ENCODE assay signal across 1 cellular context in the genomic region with DNA sequence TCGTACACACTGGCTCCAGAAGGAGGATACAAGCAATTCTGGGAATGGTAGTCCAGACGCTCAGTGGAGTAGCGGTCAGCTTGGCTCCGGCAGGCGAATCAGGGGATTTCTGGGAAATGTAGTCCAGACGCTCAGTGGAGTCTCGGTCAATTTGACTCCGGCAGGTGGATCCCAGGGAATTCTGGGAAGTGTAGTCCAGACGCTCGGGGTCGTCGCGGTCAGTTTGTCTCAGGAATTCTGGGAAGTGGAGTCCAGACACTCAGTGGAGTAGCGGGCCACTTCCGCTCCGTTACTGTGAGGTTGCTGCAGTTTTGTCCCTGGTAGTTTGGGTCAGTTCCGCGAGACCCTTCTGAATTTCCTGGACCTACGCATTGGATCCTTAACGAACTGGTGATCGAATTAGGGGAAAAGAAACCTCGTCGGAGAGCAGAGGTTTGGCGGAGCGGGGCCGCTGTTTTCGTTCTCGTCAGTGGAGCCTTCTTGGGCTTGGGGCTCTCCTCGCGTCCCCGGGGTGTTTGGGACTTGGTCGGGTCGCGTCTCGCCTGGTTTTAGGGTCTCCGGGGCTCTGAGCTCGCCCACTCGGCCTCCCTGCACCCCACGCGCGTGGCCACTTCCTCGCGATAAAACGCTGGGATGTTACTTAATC.
TF ChIP-seq lines count a peak whose summit lies in the region.

TSS of gene ZNF225 (plus strand) at position 262 of the 646 bp plus-strand sequence. CDS start 2,429 bp downstream, outside the sequence.

TF ChIP-seq in HepG2, 621 proteins besides CTCF, POLR2A, EP300 and RAD21 (continued from another document and continues in another):
- 0 out of 2 replicates have a peak, but pooled peaks have one; percentile 27 for TF ChIP-seq MEIS2 (CRISPR knock-in tag; IDR thresholded peaks at IDR 0.05)
- no peak for TF ChIP-seq ZNF101 (CRISPR knock-in tag; IDR thresholded peaks at IDR 0.05; ENCODE audit: borderline replicate concordance, low read depth)
- no peak for TF ChIP-seq ZBTB43 (CRISPR knock-in tag; conservative IDR thresholded peaks at IDR 0.05)
- 0 out of 2 replicates have a peak, but pooled peaks have one; percentile 21 for TF ChIP-seq HINFP (CRISPR knock-in tag; IDR thresholded peaks at IDR 0.05; ENCODE audit: low read depth)
- TF ChIP-seq BCL6 (CRISPR knock-in tag; IDR thresholded peaks at IDR 0.05) = 0 out of 2 replicates have a peak, but pooled peaks have one; percentile 35
- no peak for TF ChIP-seq ZNF841 (CRISPR knock-in tag; IDR thresholded peaks at IDR 0.05; ENCODE audit: borderline replicate concordance)
- no peak for TF ChIP-seq HOXA5 (CRISPR knock-in tag; IDR thresholded peaks at IDR 0.05)
- no peak for TF ChIP-seq SNAI1 (CRISPR knock-in tag; IDR thresholded peaks at IDR 0.05; ENCODE audit: borderline replicate concordance)
- peak in 1 of 2 experiments; percentile 67; a peak in 1 of 4 replicates for TF ChIP-seq KLF16 (CRISPR knock-in tag; IDR thresholded peaks at IDR 0.05)
- TF ChIP-seq, protein P1, sequence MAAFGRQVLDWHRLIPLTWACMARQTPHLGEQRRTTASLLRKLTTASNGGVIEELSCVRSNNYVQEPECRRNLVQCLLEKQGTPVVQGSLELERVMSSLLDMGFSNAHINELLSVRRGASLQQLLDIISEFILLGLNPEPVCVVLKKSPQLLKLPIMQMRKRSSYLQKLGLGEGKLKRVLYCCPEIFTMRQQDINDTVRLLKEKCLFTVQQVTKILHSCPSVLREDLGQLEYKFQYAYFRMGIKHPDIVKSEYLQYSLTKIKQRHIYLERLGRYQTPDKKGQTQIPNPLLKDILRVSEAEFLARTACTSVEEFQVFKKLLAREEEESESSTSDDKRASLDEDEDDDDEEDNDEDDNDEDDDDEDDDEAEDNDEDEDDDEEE (CRISPR knock-in tag; IDR thresholded peaks at IDR 0.05) = no peak
- no peak for TF ChIP-seq NR1H2 (CRISPR knock-in tag; IDR thresholded peaks at IDR 0.05; ENCODE audit: borderline replicate concordance, low read depth)
- no peak for TF ChIP-seq ZBTB44 (CRISPR knock-in tag; IDR thresholded peaks at IDR 0.05)
- TF ChIP-seq ZNF678 (CRISPR knock-in tag; IDR thresholded peaks at IDR 0.05) = no peak
- TF ChIP-seq HMG20A (CRISPR knock-in tag; IDR thresholded peaks at IDR 0.05; ENCODE audit: borderline replicate concordance) = no peak; the same call in 1 of the 2 replicates
- TF ChIP-seq ATF7-NPFF (CRISPR knock-in tag; IDR thresholded peaks at IDR 0.05; ENCODE audit: low read depth) = no peak
- peak; percentile 84; the same call in 1 of the 2 replicates for TF ChIP-seq HOXA3 (CRISPR knock-in tag; IDR thresholded peaks at IDR 0.05)
- no peak for TF ChIP-seq ZSCAN30 (CRISPR knock-in tag; IDR thresholded peaks at IDR 0.05)
- TF ChIP-seq PLSCR1 (CRISPR knock-in tag; IDR thresholded peaks at IDR 0.05; ENCODE audit: borderline replicate concordance) = no peak
- TF ChIP-seq E2F1 (CRISPR knock-in tag; IDR thresholded peaks at IDR 0.05) = 0 out of 2 replicates have a peak, but pooled peaks have one; percentile 51
- TF ChIP-seq RELA (CRISPR knock-in tag; IDR thresholded peaks at IDR 0.05) = no peak
- TF ChIP-seq, protein P2, sequence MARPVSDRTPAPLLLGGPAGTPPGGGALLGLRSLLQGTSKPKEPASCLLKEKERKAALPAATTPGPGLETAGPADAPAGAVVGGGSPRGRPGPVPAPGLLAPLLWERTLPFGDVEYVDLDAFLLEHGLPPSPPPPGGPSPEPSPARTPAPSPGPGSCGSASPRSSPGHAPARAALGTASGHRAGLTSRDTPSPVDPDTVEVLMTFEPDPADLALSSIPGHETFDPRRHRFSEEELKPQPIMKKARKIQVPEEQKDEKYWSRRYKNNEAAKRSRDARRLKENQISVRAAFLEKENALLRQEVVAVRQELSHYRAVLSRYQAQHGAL (CRISPR knock-in tag; IDR thresholded peaks at IDR 0.05; ENCODE audit: not compliant biosample characterization) = no peak
- TF ChIP-seq, protein P3, sequence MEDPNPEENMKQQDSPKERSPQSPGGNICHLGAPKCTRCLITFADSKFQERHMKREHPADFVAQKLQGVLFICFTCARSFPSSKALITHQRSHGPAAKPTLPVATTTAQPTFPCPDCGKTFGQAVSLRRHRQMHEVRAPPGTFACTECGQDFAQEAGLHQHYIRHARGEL (CRISPR knock-in tag; IDR thresholded peaks at IDR 0.05) = no peak
- TF ChIP-seq, protein P4, sequence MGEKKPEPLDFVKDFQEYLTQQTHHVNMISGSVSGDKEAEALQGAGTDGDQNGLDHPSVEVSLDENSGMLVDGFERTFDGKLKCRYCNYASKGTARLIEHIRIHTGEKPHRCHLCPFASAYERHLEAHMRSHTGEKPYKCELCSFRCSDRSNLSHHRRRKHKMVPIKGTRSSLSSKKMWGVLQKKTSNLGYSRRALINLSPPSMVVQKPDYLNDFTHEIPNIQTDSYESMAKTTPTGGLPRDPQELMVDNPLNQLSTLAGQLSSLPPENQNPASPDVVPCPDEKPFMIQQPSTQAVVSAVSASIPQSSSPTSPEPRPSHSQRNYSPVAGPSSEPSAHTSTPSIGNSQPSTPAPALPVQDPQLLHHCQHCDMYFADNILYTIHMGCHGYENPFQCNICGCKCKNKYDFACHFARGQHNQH (CRISPR knock-in tag; IDR thresholded peaks at IDR 0.05) = peak; percentile 75
- 0 out of 2 replicates have a peak, but pooled peaks have one; percentile 20 for TF ChIP-seq ISL2 (CRISPR knock-in tag; IDR thresholded peaks at IDR 0.05)
- TF ChIP-seq ETV6 (CRISPR knock-in tag; conservative IDR thresholded peaks at IDR 0.05) = no peak
- TF ChIP-seq NR2C2 (CRISPR knock-in tag; IDR thresholded peaks at IDR 0.05; ENCODE audit: borderline replicate concordance) = peak; percentile 99
- TF ChIP-seq TRAFD1 (CRISPR knock-in tag; IDR thresholded peaks at IDR 0.05; ENCODE audit: borderline replicate concordance) = no peak
- peak; percentile 23; the same call in 1 of the 2 replicates for TF ChIP-seq ZNF879 (CRISPR knock-in tag; IDR thresholded peaks at IDR 0.05)
- no peak for TF ChIP-seq ZBTB7A (CRISPR knock-in tag; IDR thresholded peaks at IDR 0.05)
- no peak for TF ChIP-seq HOXA7 (CRISPR knock-in tag; IDR thresholded peaks at IDR 0.05)
- no peak for TF ChIP-seq NRL (CRISPR knock-in tag; IDR thresholded peaks at IDR 0.05; ENCODE audit: borderline replicate concordance)
- peak; percentile 75; the same call in 1 of the 2 replicates for TF ChIP-seq REPIN1 (CRISPR knock-in tag; IDR thresholded peaks at IDR 0.05; ENCODE audit: borderline replicate concordance, low read depth)
- no peak for TF ChIP-seq PAX8 (CRISPR knock-in tag; IDR thresholded peaks at IDR 0.05; ENCODE audit: borderline replicate concordance)
- peak; percentile 19 for TF ChIP-seq SKI (IDR thresholded peaks at IDR 0.05; ENCODE audit: partially characterized antibody)
- TF ChIP-seq MIXL1 (CRISPR knock-in tag; IDR thresholded peaks at IDR 0.05) = peak; percentile 74
- no peak for TF ChIP-seq PBX3 (CRISPR knock-in tag; IDR thresholded peaks at IDR 0.05; ENCODE audit: borderline replicate concordance)
- no peak; the same call in 1 of the 2 replicates for TF ChIP-seq GFI1 (CRISPR knock-in tag; IDR thresholded peaks at IDR 0.05; ENCODE audit: borderline replicate concordance)
- TF ChIP-seq, protein P5, sequence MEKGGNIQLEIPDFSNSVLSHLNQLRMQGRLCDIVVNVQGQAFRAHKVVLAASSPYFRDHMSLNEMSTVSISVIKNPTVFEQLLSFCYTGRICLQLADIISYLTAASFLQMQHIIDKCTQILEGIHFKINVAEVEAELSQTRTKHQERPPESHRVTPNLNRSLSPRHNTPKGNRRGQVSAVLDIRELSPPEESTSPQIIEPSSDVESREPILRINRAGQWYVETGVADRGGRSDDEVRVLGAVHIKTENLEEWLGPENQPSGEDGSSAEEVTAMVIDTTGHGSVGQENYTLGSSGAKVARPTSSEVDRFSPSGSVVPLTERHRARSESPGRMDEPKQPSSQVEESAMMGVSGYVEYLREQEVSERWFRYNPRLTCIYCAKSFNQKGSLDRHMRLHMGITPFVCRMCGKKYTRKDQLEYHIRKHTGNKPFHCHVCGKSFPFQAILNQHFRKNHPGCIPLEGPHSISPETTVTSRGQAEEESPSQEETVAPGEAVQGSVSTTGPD (CRISPR knock-in tag; IDR thresholded peaks at IDR 0.05) = no peak
- TF ChIP-seq ZSCAN5A (CRISPR knock-in tag; IDR thresholded peaks at IDR 0.05; ENCODE audit: borderline replicate concordance) = no peak
- peak; percentile 65; the same call in 1 of the 2 replicates for TF ChIP-seq CCDC6 (CRISPR knock-in tag; IDR thresholded peaks at IDR 0.05)
- TF ChIP-seq HOXA9 (CRISPR knock-in tag; IDR thresholded peaks at IDR 0.05; ENCODE audit: borderline replicate concordance) = no peak
- TF ChIP-seq MED1 (CRISPR knock-in tag; IDR thresholded peaks at IDR 0.05) = peak; percentile 59; the same call in 1 of the 2 replicates
- no peak for TF ChIP-seq ARNT (IDR thresholded peaks at IDR 0.05)
- peak; percentile 19; the same call in 1 of the 2 replicates for TF ChIP-seq ZSCAN31 (CRISPR knock-in tag; IDR thresholded peaks at IDR 0.05; ENCODE audit: low read depth)
- no peak for TF ChIP-seq TCF7 (IDR thresholded peaks at IDR 0.05; ENCODE audit: low read depth)
